In genomic region chr14:86708846-86709339, GRCh38 we compare ENCODE assay signal across 20 cellular contexts.
"Had no signal": no experiment of that assay in that cellular context is flagged by ENCODE, and none has a peak within 500 bp of the region (broad histone marks: within the 10 kb centered on the region; RNA-seq: fewer than 3 reads in every experiment).

No MANE protein-coding gene starts in this region.

- H3K4me3 Mint-ChIP-seq: activated CD4-positive, alpha-beta memory T cell treated with anti-CD3 and anti-CD28 coated beads, Interleukin-2, amount 10 ng/mL, durations not matched to agents 7 days and 5 days; activated CD4-positive, alpha-beta T cell treated with anti-CD3 and anti-CD28 coated beads for 36 hours; activated T-cell treated with anti-CD3 and anti-CD28 coated beads, Interleukin-2, amount 50 U/mL, for 72 hours; naive thymus-derived CD8-positive, alpha-beta T cell had no signal

- H3K4me1 Mint-ChIP-seq: activated CD4-positive, alpha-beta memory T cell treated with anti-CD3 and anti-CD28 coated beads, Interleukin-2, amount 10 ng/mL, durations not matched to agents 7 days and 5 days; activated CD4-positive, alpha-beta T cell treated with anti-CD3 and anti-CD28 coated beads for 36 hours; naive thymus-derived CD8-positive, alpha-beta T cell had no signal

- H3K36me3 ChIP-seq: heart right ventricle, prostate gland, sigmoid colon, upper lobe of right lung had no signal

- H3K27me3 ChIP-seq: heart right ventricle, sigmoid colon, upper lobe of right lung had no signal

- H3K9me3 ChIP-seq: prostate gland, sigmoid colon, upper lobe of right lung had no signal

- H3K4me3 ChIP-seq: heart right ventricle, lung, prostate gland, sigmoid colon, upper lobe of right lung had no signal

- ATAC-seq: activated CD4-positive, alpha-beta T cell treated with anti-CD3 and anti-CD28 coated beads for 36 hours; activated T-cell treated with anti-CD3 and anti-CD28 coated beads, Interleukin-2, amount 50 U/mL, for 72 hours; heart right ventricle; naive thymus-derived CD8-positive, alpha-beta T cell; stimulated activated naive CD8-positive, alpha-beta T cell treated with anti-CD3 and anti-CD28 coated beads, Interleukin-15, Interleukin-2, amounts not matched to agents 100 U/mL and 50 U/mL, for 24 hours; upper lobe of right lung had no signal

- H3K27ac Mint-ChIP-seq: activated CD4-positive, alpha-beta memory T cell treated with anti-CD3 and anti-CD28 coated beads, Interleukin-2, amount 10 ng/mL, durations not matched to agents 7 days and 5 days; activated CD4-positive, alpha-beta T cell treated with anti-CD3 and anti-CD28 coated beads for 36 hours; activated T-cell treated with anti-CD3 and anti-CD28 coated beads, Interleukin-2, amount 50 U/mL, for 72 hours; naive thymus-derived CD8-positive, alpha-beta T cell had no signal

- DNase-seq: activated CD4-positive, alpha-beta memory T cell treated with anti-CD3 and anti-CD28 coated beads, Interleukin-2, amount 10 ng/mL, durations not matched to agents 7 days and 5 days; activated CD4-positive, alpha-beta T cell treated with anti-CD3 and anti-CD28 coated beads for 36 hours; activated gamma-delta T cell treated with Interleukin-2 at 50 U/mL for 16 hours; activated T-cell treated with anti-CD3 and anti-CD28 coated beads, Interleukin-2, amount 50 U/mL, for 72 hours; aorta; heart right ventricle; naive thymus-derived CD8-positive, alpha-beta T cell; nucleus accumbens; sigmoid colon; stimulated activated CD4-positive, alpha-beta T cell treated with anti-CD3 and anti-CD28 coated beads, Interleukin-2, amount 100 ng/mL, for 48 hours; stimulated activated CD8-positive, alpha-beta memory T cell treated with anti-CD3 and anti-CD28 coated beads, Interleukin-4, amount 100 ng/mL, for 48 hours; stimulated activated naive CD8-positive, alpha-beta T cell treated with anti-CD3 and anti-CD28 coated beads, Interleukin-15, Interleukin-2, amounts not matched to agents 100 U/mL and 50 U/mL, for 24 hours; T-helper 1 cell; upper lobe of right lung had no signal

- H3K36me3 Mint-ChIP-seq: naive thymus-derived CD8-positive, alpha-beta T cell had no signal

- FAIRE-seq: bronchial epithelial cell, endothelial cell of umbilical vein, frontal cortex had no signal

- H3K27me3 Mint-ChIP-seq: activated CD4-positive, alpha-beta memory T cell treated with anti-CD3 and anti-CD28 coated beads, Interleukin-2, amount 10 ng/mL, durations not matched to agents 7 days and 5 days; activated CD4-positive, alpha-beta T cell treated with anti-CD3 and anti-CD28 coated beads for 36 hours; naive thymus-derived CD8-positive, alpha-beta T cell had no signal

- H3K27ac ChIP-seq: heart right ventricle, prostate gland, sigmoid colon, upper lobe of right lung, VCaP had no signal

- H3K4me1 ChIP-seq: prostate gland, sigmoid colon, upper lobe of right lung had no signal
